ENCODE assay signal across 11 cellular contexts in genomic region chr4:174707277-174707676, GRCh38.
DNase-seq lines count a peak whose midpoint lies in the region; ATAC-seq lines count a peak whose summit lies in the region.
"Had no signal": no experiment of that assay in that cellular context is flagged by ENCODE, and none has a peak within 500 bp of the region (broad histone marks: within the 10 kb centered on the region; RNA-seq: fewer than 3 reads in every experiment).

No MANE protein-coding gene starts in this region.

- no peaks in the 10 kb centered on the region for H3K9me3 Mint-ChIP-seq in activated naive CD4-positive, alpha-beta T cell treated with anti-CD3 and anti-CD28 coated beads, Interleukin-2, amount 50 U/mL, for 72 hours

- no peak overlapping the region for H3K27ac Mint-ChIP-seq in activated naive CD4-positive, alpha-beta T cell treated with anti-CD3 and anti-CD28 coated beads, Interleukin-2, amount 50 U/mL, for 72 hours

- no peak for DNase-seq in activated naive CD4-positive, alpha-beta T cell treated with anti-CD3 and anti-CD28 coated beads, Interleukin-2, amount 50 U/mL, for 72 hours (ENCODE audit: low spot score in 2 of 2)
- DNase-seq in activated naive CD4-positive, alpha-beta T cell (lab: John Stamatoyannopoulos, UW): no peak
- DNase-seq in stimulated activated naive CD8-positive, alpha-beta T cell treated with anti-CD3 and anti-CD28 coated beads, Interleukin-15, Interleukin-2, amounts not matched to agents 100 U/mL and 50 U/mL, for 24 hours: no peak
- no peak for DNase-seq in SW 1271 (lab: John Stamatoyannopoulos, UW)
- DNase-seq in RPMI8226: no peak
- no peak for DNase-seq in AG08396 (ENCODE audit: low spot score)
- DNase-seq: activated CD4-positive, CD25-positive, alpha-beta regulatory T cell; NCI-H2107; SIG-M5 had no signal

- H3K36me3 Mint-ChIP-seq in activated naive CD4-positive, alpha-beta T cell treated with anti-CD3 and anti-CD28 coated beads, Interleukin-2, amount 50 U/mL, for 72 hours: no peaks in the 10 kb centered on the region

- ATAC-seq in activated naive CD4-positive, alpha-beta T cell treated with anti-CD3 and anti-CD28 coated beads, Interleukin-2, amount 50 U/mL, for 72 hours: peak; percentile 51 to 100
- ATAC-seq in GM21825 (IDR thresholded peaks at IDR 0.05; ENCODE audit: unreplicated experiment) (peak; percentile 96), HG03342 (IDR thresholded peaks at IDR 0.05; ENCODE audit: unreplicated experiment) (peak; percentile 98)
- peak; percentile 49 for ATAC-seq in stimulated activated naive CD8-positive, alpha-beta T cell treated with anti-CD3 and anti-CD28 coated beads, Interleukin-15, Interleukin-2, amounts not matched to agents 100 U/mL and 50 U/mL, for 24 hours
